Comparison of ENCODE assay signal across 34 cellular contexts in the genomic region with DNA sequence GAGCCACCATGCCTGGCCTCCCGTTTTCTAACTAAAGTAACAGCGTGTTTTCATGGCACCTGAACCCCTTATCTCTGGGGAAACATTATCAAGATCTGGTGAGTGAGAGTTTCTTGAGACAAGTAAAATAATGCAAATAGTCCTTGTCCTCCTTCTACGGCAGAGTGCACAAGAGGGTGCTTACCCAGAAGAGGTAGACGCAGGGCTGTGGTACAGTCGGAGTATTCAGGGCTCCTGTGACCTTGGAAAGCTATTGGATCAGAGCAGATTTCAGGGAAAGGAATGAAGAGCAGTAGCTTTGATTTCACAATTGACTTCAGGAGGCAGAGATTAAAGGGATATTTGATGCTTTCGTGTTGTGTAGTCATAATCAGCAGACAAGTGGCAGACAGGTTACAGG.
"Had no signal": no experiment of that assay in that cellular context is flagged by ENCODE, and none has a peak within 500 bp of the region (broad histone marks: within the 10 kb centered on the region; RNA-seq: fewer than 3 reads in every experiment).

No MANE protein-coding gene starts in this region.

- H3K27ac ChIP-seq: KMS-11 had no signal

- H3K9ac ChIP-seq: KMS-11 had no signal

- H3K27me3 ChIP-seq: MG63 had no signal

- DNase-seq: Karpas-422, Kasumi-1, MG63, MM.1S, MV-4-11, NCI-H1048, NCI-H1092, NCI-H1092 treated with DMSO at 0.1 percent for 48 hours, NCI-H1105, NCI-H1105 treated with DMSO at 0.1 percent for 48 hours, NCI-H1417, NCI-H1417 treated with DMSO at 0.1 percent for 48 hours, NCI-H1436, NCI-H1436 treated with DMSO at 0.1 percent for 48 hours, NCI-H146, NCI-H1694, NCI-H1694 treated with DMSO at 0.1 percent for 48 hours, NCI-H187, NCI-H187 treated with DMSO at 0.1 percent for 48 hours, NCI-H1930, NCI-H2029, NCI-H2029 treated with DMSO at 0.1 percent for 48 hours, NCI-H2081, NCI-H2081 treated with DMSO at 0.1 percent for 48 hours, NCI-H2107, NCI-H2171, NCI-H2171 treated with DMSO at 0.1 percent for 48 hours, NCI-H2227 treated with DMSO at 0.1 percent for 48 hours, NCI-H226, NCI-H345, NCI-H446, NCI-H446 treated with DMSO at 0.1 percent for 48 hours, NCI-H510A had no signal

- H3K36me3 ChIP-seq: MG63 had no signal

- H3K9me3 ChIP-seq: MG63 had no signal

- H3K4me2 ChIP-seq: KMS-11 had no signal

- H3K4me3 ChIP-seq: MG63 had no signal
